In genomic region chr3:14803101-14803980, GRCh38 we compare ENCODE assay signal across 12 cellular contexts. TPM values are rescaled to one million over a fixed set of nuclear protein-coding genes. Genes with fewer than 3 reads are reported as not detected.
DNase-seq lines count a peak whose midpoint lies in the region; ATAC-seq and TF ChIP-seq lines count a peak whose summit lies in the region.
"Had no signal": no experiment of that assay in that cellular context is flagged by ENCODE, and none has a peak within 500 bp of the region (broad histone marks: within the 10 kb centered on the region; RNA-seq: fewer than 3 reads in every experiment).

No MANE protein-coding gene starts in this region.

- intact Hi-C loops in transverse colon (cut with DNase I; ENCODE audit: low total_unique reads): no loop called here

- H3K9me3 ChIP-seq in transverse colon (no peaks in the 10 kb centered on the region), Karpas-422 (ENCODE audit: low read length) (no peaks in the 10 kb centered on the region)

- H3K36me3 Mint-ChIP-seq in activated T-cell treated with anti-CD3 and anti-CD28 coated beads, Interleukin-2, amount 50 U/mL, for 72 hours (ENCODE audit: insufficient read depth in 2 of 2): no peaks in the 10 kb centered on the region
- no peaks in the 10 kb centered on the region for H3K36me3 Mint-ChIP-seq in activated naive CD8-positive, alpha-beta T cell treated with anti-CD3 and anti-CD28 coated beads, Interleukin-2, amount 50 U/mL, for 24 hours (ENCODE audit: low read depth)
- H3K36me3 Mint-ChIP-seq: activated naive CD4-positive, alpha-beta T cell treated with anti-CD3 and anti-CD28 coated beads, Interleukin-2, amount 50 U/mL, for 24 hours had no signal

- H3K4me3 ChIP-seq in transverse colon (no peak overlapping the region), Karpas-422 (ENCODE audit: low read length) (no peak overlapping the region)

- no peak overlapping the region for H3K27ac Mint-ChIP-seq in activated T-cell treated with anti-CD3 and anti-CD28 coated beads, Interleukin-2, amount 50 U/mL, for 72 hours
- peak overlapping the region; percentile 55 for H3K27ac Mint-ChIP-seq in activated naive CD8-positive, alpha-beta T cell treated with anti-CD3 and anti-CD28 coated beads, Interleukin-2, amount 50 U/mL, for 24 hours
- H3K27ac Mint-ChIP-seq: activated naive CD4-positive, alpha-beta T cell treated with anti-CD3 and anti-CD28 coated beads, Interleukin-2, amount 50 U/mL, for 24 hours; H9 had no signal

- peak; percentile 6 to 37 for DNase-seq in activated T-cell treated with anti-CD3 and anti-CD28 coated beads, Interleukin-2, amount 50 U/mL, for 72 hours
- DNase-seq in activated T-cell treated with anti-CD3 and anti-CD28 coated beads for 4 hours: no peak
- peak; percentile 19 for DNase-seq in activated naive CD8-positive, alpha-beta T cell treated with anti-CD3 and anti-CD28 coated beads, Interleukin-2, amount 50 U/mL, for 24 hours
- peak; percentile 63 for DNase-seq in kidney tubule cell (ENCODE audit: low spot score)
- peak; percentile 72 for DNase-seq in transverse colon
- no peak for DNase-seq in Karpas-422
- no peak for DNase-seq in NCI-H2107 treated with DMSO at 0.1 percent for 48 hours (lab: John Stamatoyannopoulos, UW; ENCODE audit: unreplicated experiment)
- DNase-seq: H9; stimulated activated CD4-positive, alpha-beta T cell treated with anti-CD3 and anti-CD28 coated beads, Interleukin-4, amount 100 ng/mL, for 1 hour; T1000 had no signal

- no peaks in the 10 kb centered on the region for H4K20me1 ChIP-seq in Karpas-422 (ENCODE audit: insufficient read depth, low read depth, low read length)

- no peak overlapping the region for H2AFZ ChIP-seq in Karpas-422 (ENCODE audit: low read length)

- no peak overlapping the region for H3K4me3 Mint-ChIP-seq in activated T-cell treated with anti-CD3 and anti-CD28 coated beads, Interleukin-2, amount 50 U/mL, for 72 hours
- H3K4me3 Mint-ChIP-seq in activated naive CD8-positive, alpha-beta T cell treated with anti-CD3 and anti-CD28 coated beads, Interleukin-2, amount 50 U/mL, for 24 hours: no peak overlapping the region
- H3K4me3 Mint-ChIP-seq: activated naive CD4-positive, alpha-beta T cell treated with anti-CD3 and anti-CD28 coated beads, Interleukin-2, amount 50 U/mL, for 24 hours had no signal

- no peaks in the 10 kb centered on the region for H3K36me3 ChIP-seq in transverse colon
- no peaks in the 10 kb centered on the region for H3K36me3 ChIP-seq in Karpas-422 (ENCODE audit: insufficient read depth, low read length)

- peak in 2 of 5 experiments; percentile 19 to 31 for TF ChIP-seq CTCF in transverse colon (IDR thresholded peaks at IDR 0.05)

- H3K27me3 ChIP-seq in transverse colon: peaks cover 6% of the 10 kb centered on the region
- H3K27me3 ChIP-seq in Karpas-422 (ENCODE audit: low read length): no peaks in the 10 kb centered on the region

- peaks cover 31% of the 10 kb centered on the region for H3K4me1 Mint-ChIP-seq in activated T-cell treated with anti-CD3 and anti-CD28 coated beads, Interleukin-2, amount 50 U/mL, for 72 hours (ENCODE audit: low read depth)
- H3K4me1 Mint-ChIP-seq in activated naive CD8-positive, alpha-beta T cell treated with anti-CD3 and anti-CD28 coated beads, Interleukin-2, amount 50 U/mL, for 24 hours: peaks cover 18% of the 10 kb centered on the region

- no peak overlapping the region for H3K4me2 ChIP-seq in Karpas-422 (ENCODE audit: low read depth, low read length, poor library complexity, severe bottlenecking)

- no peaks in the 10 kb centered on the region for H3K9me2 ChIP-seq in Karpas-422 (replicated peaks; ENCODE audit: insufficient read depth, low read length)

- ATAC-seq in activated T-cell treated with anti-CD3 and anti-CD28 coated beads, Interleukin-2, amount 50 U/mL, for 72 hours (replicated peaks in 1 of 2): peak; percentile 72 to 77
- ATAC-seq in activated naive CD8-positive, alpha-beta T cell treated with anti-CD3 and anti-CD28 coated beads, Interleukin-2, amount 50 U/mL, for 24 hours: peak; percentile 29
- no peak for ATAC-seq in HG03520 (IDR thresholded peaks at IDR 0.05; ENCODE audit: unreplicated experiment)

- H3K27ac ChIP-seq in transverse colon (peak overlapping the region; percentile 33 to 66 (median 36)), Karpas-422 (ENCODE audit: low read length) (no peak overlapping the region)

- no peak overlapping the region for H3K9ac ChIP-seq in Karpas-422 (ENCODE audit: low read length)

- H3K79me2 ChIP-seq in Karpas-422 (ENCODE audit: low read length): no peaks in the 10 kb centered on the region

- H3K9me3 Mint-ChIP-seq in activated T-cell treated with anti-CD3 and anti-CD28 coated beads, Interleukin-2, amount 50 U/mL, for 72 hours: no peaks in the 10 kb centered on the region
- no peaks in the 10 kb centered on the region for H3K9me3 Mint-ChIP-seq in activated naive CD8-positive, alpha-beta T cell treated with anti-CD3 and anti-CD28 coated beads, Interleukin-2, amount 50 U/mL, for 24 hours
- H3K9me3 Mint-ChIP-seq: H9 had no signal

- in situ Hi-C loops in transverse colon (cut with MboI; ENCODE audit: low pct_ligation_motif_present in 1 of 4, low pct_unique_long_range_greater_than_20kb in 1 of 4, low sequenced_read_pairs in 3 of 4): no loop called here

- H3K4me1 ChIP-seq in transverse colon (peaks cover 0 to 37% (median 9%) of the 10 kb centered on the region in 4 donors), Karpas-422 (ENCODE audit: low read length) (no peaks in the 10 kb centered on the region)

- peaks cover 19% of the 10 kb centered on the region for H3K27me3 Mint-ChIP-seq in activated T-cell treated with anti-CD3 and anti-CD28 coated beads, Interleukin-2, amount 50 U/mL, for 72 hours (ENCODE audit: low read depth)
- H3K27me3 Mint-ChIP-seq in activated naive CD8-positive, alpha-beta T cell treated with anti-CD3 and anti-CD28 coated beads, Interleukin-2, amount 50 U/mL, for 24 hours: peaks cover 14% of the 10 kb centered on the region

- no peak for TF ChIP-seq EP300 in transverse colon (IDR thresholded peaks at IDR 0.05; ENCODE audit: low read depth)

- TF ChIP-seq POLR2A in transverse colon (IDR thresholded peaks at IDR 0.05): no peak

- 51 to 69% methylated on average over 5 to 13 of the region's 13 CpGs for WGBS in transverse colon (ENCODE audit: low coverage in 1 of 2), 2 donors

RNA-seq across cellular contexts. Expression of gene FGD5, which starts 15.4 kb away (rescaled TPM):
- total RNA-seq in activated T-cell treated with anti-CD3 and anti-CD28 coated beads, Interleukin-2, amount 50 U/mL, for 72 hours: not detected
- total RNA-seq in transverse colon: 10 to 100 TPM in 2 of 4 donors, 1 to 10 TPM in 2; 5.6 to 15.9 (median 10.2) TPM
- total RNA-seq in Karpas-422 (2014; rRNA removed; shearing (Covaris generic); ENCODE audit: low replicate concordance): not detected in 2 replicates

Comparison
In these comparisons a context has a peak if more than half of its experiments do, and no peak if none do; other contexts are left out.
1. DNase-seq: peak in activated T-cell treated with anti-CD3 and anti-CD28 coated beads, Interleukin-2, amount 50 U/mL, for 72 hours (2 of 2), activated naive CD8-positive, alpha-beta T cell treated with anti-CD3 and anti-CD28 coated beads, Interleukin-2, amount 50 U/mL, for 24 hours (single experiment), kidney tubule cell (single experiment) and transverse colon (single experiment); none in activated T-cell treated with anti-CD3 and anti-CD28 coated beads for 4 hours (single experiment), Karpas-422 (single experiment) and NCI-H2107 treated with DMSO at 0.1 percent for 48 hours (single experiment).